Comparison of ENCODE assay signal across 2 cellular contexts in the genomic region with DNA sequence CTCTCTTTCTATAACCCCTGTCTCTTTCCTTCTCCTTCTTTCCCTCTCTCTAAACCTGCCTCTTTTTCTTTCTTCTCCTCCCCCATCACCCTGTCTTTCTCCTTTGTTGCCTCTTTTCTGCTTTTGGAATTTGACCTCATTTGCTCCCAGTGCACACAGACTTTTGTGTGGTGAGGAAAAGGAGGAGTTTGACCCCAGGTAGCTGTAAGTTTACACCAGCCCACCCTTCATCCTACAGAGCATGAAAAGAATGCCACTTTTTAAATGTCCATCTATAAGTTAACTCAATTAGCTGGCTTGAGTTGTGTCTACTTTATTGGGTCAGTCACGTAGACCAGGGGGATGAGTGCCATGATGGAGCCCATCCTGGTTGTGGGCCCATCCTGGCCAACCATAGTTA.
TF ChIP-seq lines count a peak whose summit lies in the region.

No MANE protein-coding gene starts in this region.

TF ChIP-seq in IMR-90, 13 proteins besides CTCF, POLR2A, EP300 and RAD21:
- TF ChIP-seq, protein P1, sequence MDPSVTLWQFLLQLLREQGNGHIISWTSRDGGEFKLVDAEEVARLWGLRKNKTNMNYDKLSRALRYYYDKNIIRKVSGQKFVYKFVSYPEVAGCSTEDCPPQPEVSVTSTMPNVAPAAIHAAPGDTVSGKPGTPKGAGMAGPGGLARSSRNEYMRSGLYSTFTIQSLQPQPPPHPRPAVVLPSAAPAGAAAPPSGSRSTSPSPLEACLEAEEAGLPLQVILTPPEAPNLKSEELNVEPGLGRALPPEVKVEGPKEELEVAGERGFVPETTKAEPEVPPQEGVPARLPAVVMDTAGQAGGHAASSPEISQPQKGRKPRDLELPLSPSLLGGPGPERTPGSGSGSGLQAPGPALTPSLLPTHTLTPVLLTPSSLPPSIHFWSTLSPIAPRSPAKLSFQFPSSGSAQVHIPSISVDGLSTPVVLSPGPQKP (IDR thresholded peaks at IDR 0.05; ENCODE audit: borderline replicate concordance, low read depth, low read length) = no peak
TF ChIP-seq in IMR-90: peak in this region for 0.

TF ChIP-seq in GM23338, 12 proteins besides CTCF, POLR2A, EP300 and RAD21:
- TF ChIP-seq ZNF331 (CRISPR knock-in tag; IDR thresholded peaks at IDR 0.05; ENCODE audit: low read depth) = no peak
- no peak for TF ChIP-seq POLR2AphosphoS5 (IDR thresholded peaks at IDR 0.05; ENCODE audit: low read depth)
- TF ChIP-seq EZH2phosphoT487 (IDR thresholded peaks at IDR 0.05; ENCODE audit: unreplicated experiment) = no peak
- TF ChIP-seq ZNF462 (CRISPR knock-in tag; IDR thresholded peaks at IDR 0.05) = no peak
- TF ChIP-seq ZNF114 (CRISPR knock-in tag; IDR thresholded peaks at IDR 0.05) = no peak
- TF ChIP-seq EZH2 (IDR thresholded peaks at IDR 0.05; ENCODE audit: low read depth, unreplicated experiment) = no peak
- TF ChIP-seq CREB1 (CRISPR knock-in tag; IDR thresholded peaks at IDR 0.05; ENCODE audit: low read depth) = no peak
- no peak for TF ChIP-seq JUNB (IDR thresholded peaks at IDR 0.05; ENCODE audit: unreplicated experiment)
- TF ChIP-seq REST (IDR thresholded peaks at IDR 0.05; ENCODE audit: unreplicated experiment) = no peak
- no peak for TF ChIP-seq NANOG (IDR thresholded peaks at IDR 0.05; ENCODE audit: borderline replicate concordance)
- TF ChIP-seq STAT1 (IDR thresholded peaks at IDR 0.05; ENCODE audit: unreplicated experiment) = no peak
